Comparison of ENCODE assay signal across 18 cellular contexts in genomic region chr10:77321868-77322267, GRCh38.
"Had no signal": no experiment of that assay in that cellular context is flagged by ENCODE, and none has a peak within 500 bp of the region (broad histone marks: within the 10 kb centered on the region; RNA-seq: fewer than 3 reads in every experiment).

No MANE protein-coding gene starts in this region.

- H3K9me3 ChIP-seq: gastroesophageal sphincter, ovary, sigmoid colon, testis, upper lobe of left lung had no signal

- H3K4me3 ChIP-seq: dorsolateral prefrontal cortex, gastroesophageal sphincter, lung, ovary, sigmoid colon, testis, upper lobe of left lung had no signal

- H3K9me3 Mint-ChIP-seq: activated naive CD4-positive, alpha-beta T cell treated with anti-CD3 and anti-CD28 coated beads for 36 hours; activated naive CD8-positive, alpha-beta T cell treated with anti-CD3 and anti-CD28 coated beads, Interleukin-2, amount 50 U/mL, for 24 hours; activated T-helper 2 cell treated with anti-CD3 and anti-CD28 coated beads, Interferon-gamma antibody, Interleukin-2, Interleukin-4, amounts not matched to agents 10 μg/mL and 5 μg/mL and 100 μg/mL, durations not matched to agents 14 hours and 24 hours and 36 hours; endodermal cell had no signal

- H3K27me3 ChIP-seq: dorsolateral prefrontal cortex, gastroesophageal sphincter, ovary, sigmoid colon, testis, upper lobe of left lung had no signal

- DNase-seq: activated CD4-positive, alpha-beta T cell treated with anti-CD3 and anti-CD28 coated beads, Interleukin-2, amount 50 U/mL, for 48 hours; activated naive CD4-positive, alpha-beta T cell treated with anti-CD3 and anti-CD28 coated beads for 36 hours; activated naive CD8-positive, alpha-beta T cell treated with anti-CD3 and anti-CD28 coated beads, Interleukin-2, amount 50 U/mL, for 24 hours; activated T-cell treated with anti-CD3 and anti-CD28 coated beads, Interleukin-2, amount 50 U/mL, for 1 hour; aorta; dorsolateral prefrontal cortex; endodermal cell; ovary; sigmoid colon; stimulated activated CD4-positive, alpha-beta T cell treated with anti-CD3 and anti-CD28 coated beads, Interleukin-1b, Interleukin-23, amount 100 ng/mL, for 48 hours; stimulated activated naive CD8-positive, alpha-beta T cell treated with anti-CD3 and anti-CD28 coated beads, Interleukin-15, amount 100 ng/mL, for 72 hours; testis; upper lobe of left lung; WERI-Rb-1 had no signal

- H3K27me3 Mint-ChIP-seq: activated naive CD8-positive, alpha-beta T cell treated with anti-CD3 and anti-CD28 coated beads, Interleukin-2, amount 50 U/mL, for 24 hours; stimulated activated naive CD8-positive, alpha-beta T cell treated with anti-CD3 and anti-CD28 coated beads, Interleukin-15, amount 100 ng/mL, for 72 hours had no signal

- H3K4me3 Mint-ChIP-seq: activated naive CD4-positive, alpha-beta T cell treated with anti-CD3 and anti-CD28 coated beads for 36 hours; activated naive CD8-positive, alpha-beta T cell treated with anti-CD3 and anti-CD28 coated beads, Interleukin-2, amount 50 U/mL, for 24 hours; endodermal cell; neural crest cell; stimulated activated naive CD8-positive, alpha-beta T cell treated with anti-CD3 and anti-CD28 coated beads, Interleukin-15, amount 100 ng/mL, for 72 hours had no signal

- H3K27ac ChIP-seq: ovary, testis, upper lobe of left lung, WERI-Rb-1 had no signal

- H3K4me1 Mint-ChIP-seq: activated naive CD8-positive, alpha-beta T cell treated with anti-CD3 and anti-CD28 coated beads, Interleukin-2, amount 50 U/mL, for 24 hours; neural crest cell; stimulated activated naive CD8-positive, alpha-beta T cell treated with anti-CD3 and anti-CD28 coated beads, Interleukin-15, amount 100 ng/mL, for 72 hours had no signal

- ATAC-seq: activated naive CD8-positive, alpha-beta T cell treated with anti-CD3 and anti-CD28 coated beads, Interleukin-2, amount 50 U/mL, for 24 hours; gastroesophageal sphincter; stimulated activated naive CD8-positive, alpha-beta T cell treated with anti-CD3 and anti-CD28 coated beads, Interleukin-15, amount 100 ng/mL, for 72 hours had no signal

- H3K27ac Mint-ChIP-seq: activated naive CD4-positive, alpha-beta T cell treated with anti-CD3 and anti-CD28 coated beads for 36 hours; activated naive CD8-positive, alpha-beta T cell treated with anti-CD3 and anti-CD28 coated beads, Interleukin-2, amount 50 U/mL, for 24 hours; activated T-helper 2 cell treated with anti-CD3 and anti-CD28 coated beads, Interferon-gamma antibody, Interleukin-2, Interleukin-4, amounts not matched to agents 10 μg/mL and 5 μg/mL and 100 μg/mL, durations not matched to agents 14 hours and 24 hours and 36 hours; endodermal cell; stimulated activated naive CD8-positive, alpha-beta T cell treated with anti-CD3 and anti-CD28 coated beads, Interleukin-15, amount 100 ng/mL, for 72 hours had no signal

- H3K36me3 ChIP-seq: gastroesophageal sphincter, ovary, sigmoid colon, upper lobe of left lung, WERI-Rb-1 had no signal

- H3K4me1 ChIP-seq: testis, upper lobe of left lung had no signal
